ENCODE assay signal across 13 cellular contexts in genomic region chr3:57303520-57303919, GRCh38. TPM values are rescaled to one million over a fixed set of nuclear protein-coding genes. Genes with fewer than 3 reads are reported as not detected.
A peak's percentile ranks its signal among the peaks of the same experiment; 100 is the strongest.
DNase-seq lines count a peak whose midpoint lies in the region; ATAC-seq, FAIRE-seq and TF ChIP-seq lines count a peak whose summit lies in the region.
"Not testable (repeated sequence)": the region's sequence is repeated elsewhere in the genome, so short reads cannot be mapped to it uniquely, and the experiment has no call there.
"Had no signal": no experiment of that assay in that cellular context is flagged by ENCODE, and none has a peak within 500 bp of the region (broad histone marks: within the 10 kb centered on the region; RNA-seq: fewer than 3 reads in every experiment).

No MANE protein-coding gene starts in this region.

- peak; percentile 53; the same call in 1 of the 2 replicates for ATAC-seq in Panc1

- H3K4me3 ChIP-seq in Panc1 (ENCODE audit: low read depth in 2 of 2, low read length in 2 of 2) = not testable (repeated sequence)

- intact Hi-C loops in Panc1 (cut with micrococcal nuclease; ENCODE audit: unreplicated experiment); MCF 10A (cut with micrococcal nuclease): not testable (repeated sequence)

- H3K9me3 ChIP-seq in Panc1 (ENCODE audit: control insufficient read depth, insufficient read depth, low read depth, low read length) = not testable (repeated sequence)

- peaks cover 16% of the 10 kb centered on the region for H3K27me3 Mint-ChIP-seq in MCF 10A (ENCODE audit: insufficient read depth, unreplicated experiment)

- H3K9me3 Mint-ChIP-seq in MCF 10A (ENCODE audit: unreplicated experiment) = not testable (repeated sequence)

- BruUV-seq in Panc1 (replicated peaks; lab: Mats Ljungman, UMichigan); MCF 10A (replicated peaks; lab: Mats Ljungman, UMichigan): not testable (repeated sequence)

- not testable (repeated sequence) for FAIRE-seq in urothelium cell line (lab: Jason Lieb, UNC)

- CTCF ChIA-PET in Panc1 (lab: Charles Lee); MCF 10A (lab: Yijun Ruan, JAX): not testable (repeated sequence)

- not testable (repeated sequence) for H3K4me1 Mint-ChIP-seq in MCF 10A (ENCODE audit: insufficient read depth, unreplicated experiment)

- H3K36me3 ChIP-seq in Panc1 (ENCODE audit: control insufficient read depth, insufficient read depth, low read length) = not testable (repeated sequence)

- not testable (repeated sequence) for H3K4me3 Mint-ChIP-seq in MCF 10A (ENCODE audit: unreplicated experiment)

- not testable (repeated sequence) for H3K4me1 ChIP-seq in Panc1 (ENCODE audit: control insufficient read depth, insufficient read depth, low read length)

- TF ChIP-seq CTCF in Panc1 (IDR thresholded peaks at IDR 0.05); MCF 10A (IDR thresholded peaks at IDR 0.05; ENCODE audit: unreplicated experiment): not testable (repeated sequence)

- DNase-seq in A172 (ENCODE audit: low spot score) (peak; percentile 51), ELR (ENCODE audit: low read depth) (peak; percentile 70), HS-5 (ENCODE audit: low read depth) (peak; percentile 39), T1000 (lab: John Stamatoyannopoulos, UW) (peak; percentile 23), MCF 10A (ENCODE audit: unreplicated experiment) (peak; percentile 9), iris pigment epithelial cell (ENCODE audit: low read depth) (peak; percentile 35), urothelium cell line (ENCODE audit: low spot score) (peak; percentile 29)
- not testable (repeated sequence) for DNase-seq in Panc1 (ENCODE audit: low read depth, low spot score)

- POLR2A ChIA-PET in Panc1 (lab: Charles Lee) = not testable (repeated sequence)
- POLR2A ChIA-PET in MCF 10A (lab: Yijun Ruan, JAX) = interaction anchor here (0.6 kb wide), 1 partner anchor 29 kb away, joined by 3 read pairs; no protein-coding TSS in a partner anchor

- not testable (repeated sequence) for H3K27ac ChIP-seq in Panc1 (ENCODE audit: low read length)

- not testable (repeated sequence) for H3K27ac Mint-ChIP-seq in MCF 10A (ENCODE audit: low read depth, unreplicated experiment)

- in situ Hi-C loops in Panc1 (cut with HindIII; ENCODE audit: low pct_unique_long_range_greater_than_20kb, low sequenced_read_pairs) = not testable (repeated sequence)

- H3K36me3 Mint-ChIP-seq in MCF 10A (ENCODE audit: insufficient read depth, unreplicated experiment) = not testable (repeated sequence)

- not testable (repeated sequence) for H3K27me3 ChIP-seq in Panc1 (ENCODE audit: control insufficient read depth, insufficient read depth, low read length)

RNA-seq across cellular contexts. Expression of gene ASB14, which starts 11.0 kb away (rescaled TPM):
- total RNA-seq in A172 (2014; rRNA removed; shearing (Covaris generic)) = not detected in 2 replicates
- total RNA-seq in Panc1 (2021; ENCODE audit: unreplicated experiment) (not detected), MCF 10A (2022) (not detected in 2 replicates)
- polyA plus RNA-seq in Panc1 (2012; ENCODE audit: insufficient read length) = 0.29 TPM
- total RNA-seq: CD4-positive, alpha-beta memory T cell; HT-29; Peyer's patch; T-helper 1 cell treated with Interleukin-12 subunit alpha and Interleukin-12 subunit beta and Interleukin-4 antibody, amounts not matched to agents 30 ng/mL and 1 ng/mL, for 36 hours had no signal
- polyA plus RNA-seq: AG04450 had no signal
